1 cellular context compared by ENCODE assay signal in the genomic region with DNA sequence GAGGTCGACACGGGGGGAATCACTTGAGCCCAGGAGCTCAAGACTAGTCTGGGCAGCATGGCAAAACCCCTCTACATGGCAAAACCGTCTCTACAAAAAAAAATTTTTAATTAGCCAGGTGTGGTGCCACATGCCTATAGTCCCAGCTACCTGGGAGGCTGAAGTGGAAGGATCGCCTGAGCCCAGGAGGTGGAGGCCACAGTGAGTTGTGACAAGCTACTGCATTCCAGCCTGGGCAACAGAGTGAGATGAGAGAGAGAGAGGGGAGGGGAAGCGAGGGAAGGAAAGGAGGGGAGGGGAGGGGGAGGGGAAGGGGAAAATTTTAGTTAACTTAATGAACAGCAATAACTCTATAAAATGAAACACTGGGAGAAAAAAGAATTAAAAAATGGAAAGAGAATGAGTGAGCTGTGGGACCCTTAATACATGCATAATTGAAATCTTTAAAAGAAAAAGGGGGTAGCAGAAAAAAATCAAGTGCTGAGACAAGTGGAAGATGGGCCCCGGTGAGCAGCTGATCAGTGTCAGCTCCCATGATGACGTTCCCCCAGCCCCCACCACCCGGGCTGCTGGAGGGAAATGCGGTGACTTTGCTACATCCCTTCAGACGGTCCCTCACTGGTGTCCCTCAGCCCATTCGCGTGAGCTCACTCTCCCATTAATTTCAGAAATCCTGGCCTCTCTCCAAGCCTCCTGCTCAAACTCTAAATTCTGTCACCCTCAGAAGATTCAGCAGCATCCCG.
TF ChIP-seq lines count a peak whose summit lies in the region.

No MANE protein-coding gene starts in this region.

TF ChIP-seq in HepG2, 621 proteins besides CTCF, POLR2A, EP300 and RAD21 (continued from another document and continues in another):
- TF ChIP-seq, protein P1, sequence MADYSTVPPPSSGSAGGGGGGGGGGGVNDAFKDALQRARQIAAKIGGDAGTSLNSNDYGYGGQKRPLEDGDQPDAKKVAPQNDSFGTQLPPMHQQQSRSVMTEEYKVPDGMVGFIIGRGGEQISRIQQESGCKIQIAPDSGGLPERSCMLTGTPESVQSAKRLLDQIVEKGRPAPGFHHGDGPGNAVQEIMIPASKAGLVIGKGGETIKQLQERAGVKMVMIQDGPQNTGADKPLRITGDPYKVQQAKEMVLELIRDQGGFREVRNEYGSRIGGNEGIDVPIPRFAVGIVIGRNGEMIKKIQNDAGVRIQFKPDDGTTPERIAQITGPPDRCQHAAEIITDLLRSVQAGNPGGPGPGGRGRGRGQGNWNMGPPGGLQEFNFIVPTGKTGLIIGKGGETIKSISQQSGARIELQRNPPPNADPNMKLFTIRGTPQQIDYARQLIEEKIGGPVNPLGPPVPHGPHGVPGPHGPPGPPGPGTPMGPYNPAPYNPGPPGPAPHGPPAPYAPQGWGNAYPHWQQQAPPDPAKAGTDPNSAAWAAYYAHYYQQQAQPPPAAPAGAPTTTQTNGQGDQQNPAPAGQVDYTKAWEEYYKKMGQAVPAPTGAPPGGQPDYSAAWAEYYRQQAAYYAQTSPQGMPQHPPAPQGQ (CRISPR knock-in tag; IDR thresholded peaks at IDR 0.05; ENCODE audit: borderline replicate concordance): no peak
- TF ChIP-seq, protein P2, sequence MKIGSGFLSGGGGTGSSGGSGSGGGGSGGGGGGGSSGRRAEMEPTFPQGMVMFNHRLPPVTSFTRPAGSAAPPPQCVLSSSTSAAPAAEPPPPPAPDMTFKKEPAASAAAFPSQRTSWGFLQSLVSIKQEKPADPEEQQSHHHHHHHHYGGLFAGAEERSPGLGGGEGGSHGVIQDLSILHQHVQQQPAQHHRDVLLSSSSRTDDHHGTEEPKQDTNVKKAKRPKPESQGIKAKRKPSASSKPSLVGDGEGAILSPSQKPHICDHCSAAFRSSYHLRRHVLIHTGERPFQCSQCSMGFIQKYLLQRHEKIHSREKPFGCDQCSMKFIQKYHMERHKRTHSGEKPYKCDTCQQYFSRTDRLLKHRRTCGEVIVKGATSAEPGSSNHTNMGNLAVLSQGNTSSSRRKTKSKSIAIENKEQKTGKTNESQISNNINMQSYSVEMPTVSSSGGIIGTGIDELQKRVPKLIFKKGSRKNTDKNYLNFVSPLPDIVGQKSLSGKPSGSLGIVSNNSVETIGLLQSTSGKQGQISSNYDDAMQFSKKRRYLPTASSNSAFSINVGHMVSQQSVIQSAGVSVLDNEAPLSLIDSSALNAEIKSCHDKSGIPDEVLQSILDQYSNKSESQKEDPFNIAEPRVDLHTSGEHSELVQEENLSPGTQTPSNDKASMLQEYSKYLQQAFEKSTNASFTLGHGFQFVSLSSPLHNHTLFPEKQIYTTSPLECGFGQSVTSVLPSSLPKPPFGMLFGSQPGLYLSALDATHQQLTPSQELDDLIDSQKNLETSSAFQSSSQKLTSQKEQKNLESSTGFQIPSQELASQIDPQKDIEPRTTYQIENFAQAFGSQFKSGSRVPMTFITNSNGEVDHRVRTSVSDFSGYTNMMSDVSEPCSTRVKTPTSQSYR (CRISPR knock-in tag; IDR thresholded peaks at IDR 0.05; ENCODE audit: borderline replicate concordance): peak; percentile 70; the same call in 1 of the 2 replicates
- peak; percentile 25; the same call in 1 of the 2 replicates for TF ChIP-seq ZMYM3 (CRISPR knock-in tag; IDR thresholded peaks at IDR 0.05)
- TF ChIP-seq SMARCE1 (IDR thresholded peaks at IDR 0.05; ENCODE audit: borderline replicate concordance): no peak
- TF ChIP-seq ZNF382 (CRISPR knock-in tag; IDR thresholded peaks at IDR 0.05; ENCODE audit: borderline replicate concordance): no peak
- no peak for TF ChIP-seq ISL2 (CRISPR knock-in tag; IDR thresholded peaks at IDR 0.05)
- TF ChIP-seq, protein P3, sequence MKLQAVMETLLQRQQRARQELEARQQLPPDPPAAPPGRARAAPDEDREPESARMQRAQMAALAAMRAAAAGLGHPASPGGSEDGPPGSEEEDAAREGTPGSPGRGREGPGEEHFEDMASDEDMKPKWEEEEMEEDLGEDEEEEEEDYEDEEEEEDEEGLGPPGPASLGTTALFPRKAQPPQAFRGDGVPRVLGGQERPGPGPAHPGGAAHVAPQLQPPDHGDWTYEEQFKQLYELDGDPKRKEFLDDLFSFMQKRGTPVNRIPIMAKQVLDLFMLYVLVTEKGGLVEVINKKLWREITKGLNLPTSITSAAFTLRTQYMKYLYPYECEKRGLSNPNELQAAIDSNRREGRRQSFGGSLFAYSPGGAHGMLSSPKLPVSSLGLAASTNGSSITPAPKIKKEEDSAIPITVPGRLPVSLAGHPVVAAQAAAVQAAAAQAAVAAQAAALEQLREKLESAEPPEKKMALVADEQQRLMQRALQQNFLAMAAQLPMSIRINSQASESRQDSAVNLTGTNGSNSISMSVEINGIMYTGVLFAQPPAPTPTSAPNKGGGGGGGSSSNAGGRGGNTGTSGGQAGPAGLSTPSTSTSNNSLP (IDR thresholded peaks at IDR 0.05; ENCODE audit: low read depth, low read length): no peak
- TF ChIP-seq ZNF546 (CRISPR knock-in tag; conservative IDR thresholded peaks at IDR 0.05): no peak
- TF ChIP-seq, protein P4, sequence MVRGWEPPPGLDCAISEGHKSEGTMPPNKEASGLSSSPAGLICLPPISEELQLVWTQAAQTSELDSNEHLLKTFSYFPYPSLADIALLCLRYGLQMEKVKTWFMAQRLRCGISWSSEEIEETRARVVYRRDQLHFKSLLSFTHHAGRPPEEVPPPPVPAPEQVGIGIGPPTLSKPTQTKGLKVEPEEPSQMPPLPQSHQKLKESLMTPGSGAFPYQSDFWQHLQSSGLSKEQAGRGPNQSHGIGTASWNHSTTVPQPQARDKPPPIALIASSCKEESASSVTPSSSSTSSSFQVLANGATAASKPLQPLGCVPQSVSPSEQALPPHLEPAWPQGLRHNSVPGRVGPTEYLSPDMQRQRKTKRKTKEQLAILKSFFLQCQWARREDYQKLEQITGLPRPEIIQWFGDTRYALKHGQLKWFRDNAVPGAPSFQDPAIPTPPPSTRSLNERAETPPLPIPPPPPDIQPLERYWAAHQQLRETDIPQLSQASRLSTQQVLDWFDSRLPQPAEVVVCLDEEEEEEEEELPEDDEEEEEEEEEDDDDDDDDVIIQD (CRISPR knock-in tag; IDR thresholded peaks at IDR 0.05; ENCODE audit: low read depth): no peak
- 0 out of 2 replicates have a peak, but pooled peaks have one; percentile 34 for TF ChIP-seq ZNF121 (CRISPR knock-in tag; IDR thresholded peaks at IDR 0.05)
- TF ChIP-seq, protein P5, sequence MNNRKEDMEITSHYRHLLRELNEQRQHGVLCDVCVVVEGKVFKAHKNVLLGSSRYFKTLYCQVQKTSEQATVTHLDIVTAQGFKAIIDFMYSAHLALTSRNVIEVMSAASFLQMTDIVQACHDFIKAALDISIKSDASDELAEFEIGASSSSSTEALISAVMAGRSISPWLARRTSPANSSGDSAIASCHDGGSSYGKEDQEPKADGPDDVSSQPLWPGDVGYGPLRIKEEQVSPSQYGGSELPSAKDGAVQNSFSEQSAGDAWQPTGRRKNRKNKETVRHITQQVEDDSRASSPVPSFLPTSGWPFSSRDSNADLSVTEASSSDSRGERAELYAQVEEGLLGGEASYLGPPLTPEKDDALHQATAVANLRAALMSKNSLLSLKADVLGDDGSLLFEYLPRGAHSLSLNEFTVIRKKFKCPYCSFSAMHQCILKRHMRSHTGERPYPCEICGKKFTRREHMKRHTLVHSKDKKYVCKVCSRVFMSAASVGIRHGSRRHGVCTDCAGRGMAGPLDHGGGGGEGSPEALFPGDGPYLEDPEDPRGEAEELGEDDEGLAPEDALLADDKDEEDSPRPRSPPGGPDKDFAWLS (CRISPR knock-in tag; IDR thresholded peaks at IDR 0.05; ENCODE audit: borderline replicate concordance): no peak
- TF ChIP-seq ZNF17 (CRISPR knock-in tag; IDR thresholded peaks at IDR 0.05): no peak
- TF ChIP-seq HDAC2 (CRISPR knock-in tag; IDR thresholded peaks at IDR 0.05): no peak
- TF ChIP-seq NFE2L2 (IDR thresholded peaks at IDR 0.05; ENCODE audit: low read length): no peak
- peak; percentile 98 for TF ChIP-seq HNRNPK (IDR thresholded peaks at IDR 0.05; ENCODE audit: low read depth, low read length, poor library complexity, severe bottlenecking)
- TF ChIP-seq ZC3H13 (CRISPR knock-in tag; IDR thresholded peaks at IDR 0.05): no peak
- TF ChIP-seq ZNF746 (CRISPR knock-in tag; IDR thresholded peaks at IDR 0.05): peak; percentile 27; the same call in 1 of the 2 replicates
- TF ChIP-seq, protein P6, sequence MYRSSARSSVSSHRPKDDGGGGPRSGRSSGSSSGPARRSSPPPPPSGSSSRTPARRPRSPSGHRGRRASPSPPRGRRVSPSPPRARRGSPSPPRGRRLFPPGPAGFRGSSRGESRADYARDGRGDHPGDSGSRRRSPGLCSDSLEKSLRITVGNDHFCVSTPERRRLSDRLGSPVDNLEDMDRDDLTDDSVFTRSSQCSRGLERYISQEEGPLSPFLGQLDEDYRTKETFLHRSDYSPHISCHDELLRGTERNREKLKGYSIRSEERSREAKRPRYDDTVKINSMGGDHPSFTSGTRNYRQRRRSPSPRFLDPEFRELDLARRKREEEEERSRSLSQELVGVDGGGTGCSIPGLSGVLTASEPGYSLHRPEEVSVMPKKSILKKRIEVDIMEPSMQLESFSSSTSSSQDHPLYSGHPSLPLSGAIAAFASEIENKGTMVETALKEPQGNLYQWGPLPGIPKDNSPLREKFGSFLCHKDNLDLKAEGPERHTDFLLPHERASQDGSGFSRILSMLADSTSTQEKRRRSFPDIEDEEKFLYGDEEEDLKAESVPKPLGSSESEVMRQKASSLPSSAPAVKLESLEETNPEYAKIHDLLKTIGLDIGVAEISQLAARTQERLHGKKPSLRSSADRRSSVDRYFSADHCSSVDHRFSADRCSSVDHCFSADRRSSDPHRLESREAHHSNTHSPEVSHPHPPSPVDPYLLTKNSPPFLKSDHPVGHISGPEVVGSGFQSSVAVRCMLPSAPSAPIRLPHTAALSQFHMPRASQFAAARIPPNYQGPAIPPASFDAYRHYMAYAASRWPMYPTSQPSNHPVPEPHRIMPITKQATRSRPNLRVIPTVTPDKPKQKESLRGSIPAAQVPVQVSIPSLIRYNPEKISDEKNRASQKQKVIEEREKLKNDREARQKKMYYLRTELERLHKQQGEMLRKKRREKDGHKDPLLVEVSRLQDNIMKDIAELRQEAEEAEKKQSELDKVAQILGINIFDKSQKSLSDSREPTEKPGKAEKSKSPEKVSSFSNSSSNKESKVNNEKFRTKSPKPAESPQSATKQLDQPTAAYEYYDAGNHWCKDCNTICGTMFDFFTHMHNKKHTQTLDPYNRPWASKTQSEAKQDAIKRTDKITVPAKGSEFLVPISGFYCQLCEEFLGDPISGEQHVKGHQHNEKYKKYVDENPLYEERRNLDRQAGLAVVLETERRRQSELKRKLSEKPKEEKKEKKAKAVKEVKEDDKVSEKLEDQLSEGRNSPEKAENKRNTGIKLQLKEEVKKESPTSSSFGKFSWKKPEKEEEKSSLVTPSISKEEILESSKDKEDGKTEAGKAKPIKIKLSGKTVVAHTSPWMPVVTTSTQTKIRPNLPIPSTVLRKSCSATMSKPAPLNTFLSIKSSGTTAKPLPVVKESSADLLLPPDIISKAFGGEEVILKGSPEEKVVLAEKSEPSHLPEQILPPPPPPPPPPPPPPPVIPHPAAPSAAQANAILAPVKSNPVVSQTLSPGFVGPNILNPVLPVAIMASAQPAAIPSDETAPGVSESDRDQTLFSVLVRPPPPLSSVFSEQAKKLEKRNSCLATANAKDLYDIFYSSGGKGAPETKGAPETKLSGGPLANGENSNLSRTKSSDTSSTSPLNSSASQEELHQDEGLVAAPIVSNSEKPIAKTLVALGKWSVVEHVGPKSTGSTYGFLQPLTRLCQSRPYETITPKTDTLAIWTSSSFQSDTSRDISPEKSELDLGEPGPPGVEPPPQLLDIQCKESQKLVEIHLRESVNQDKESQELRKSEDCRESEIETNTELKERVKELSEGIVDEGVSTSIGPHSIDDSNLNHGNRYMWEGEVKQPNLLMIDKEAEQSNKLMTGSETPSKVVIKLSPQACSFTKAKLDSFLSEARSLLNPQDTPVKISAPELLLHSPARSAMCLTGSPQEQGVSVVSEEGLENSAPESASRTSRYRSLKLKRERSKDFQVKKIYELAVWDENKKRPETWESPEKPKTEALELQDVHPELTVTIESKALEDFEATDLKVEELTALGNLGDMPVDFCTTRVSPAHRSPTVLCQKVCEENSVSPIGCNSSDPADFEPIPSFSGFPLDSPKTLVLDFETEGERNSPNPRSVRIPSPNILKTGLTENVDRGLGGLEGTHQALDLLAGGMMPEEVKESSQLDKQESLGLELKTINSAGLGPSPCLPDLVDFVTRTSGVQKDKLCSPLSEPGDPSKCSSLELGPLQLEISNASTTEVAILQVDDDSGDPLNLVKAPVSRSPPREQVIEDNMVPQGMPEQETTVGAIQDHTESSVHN (CRISPR knock-in tag; IDR thresholded peaks at IDR 0.05): no peak
- no peak for TF ChIP-seq CENPX (CRISPR knock-in tag; IDR thresholded peaks at IDR 0.05)
- no peak for TF ChIP-seq BHLHE40 (IDR thresholded peaks at IDR 0.05; ENCODE audit: low read length)
- TF ChIP-seq, protein P7, sequence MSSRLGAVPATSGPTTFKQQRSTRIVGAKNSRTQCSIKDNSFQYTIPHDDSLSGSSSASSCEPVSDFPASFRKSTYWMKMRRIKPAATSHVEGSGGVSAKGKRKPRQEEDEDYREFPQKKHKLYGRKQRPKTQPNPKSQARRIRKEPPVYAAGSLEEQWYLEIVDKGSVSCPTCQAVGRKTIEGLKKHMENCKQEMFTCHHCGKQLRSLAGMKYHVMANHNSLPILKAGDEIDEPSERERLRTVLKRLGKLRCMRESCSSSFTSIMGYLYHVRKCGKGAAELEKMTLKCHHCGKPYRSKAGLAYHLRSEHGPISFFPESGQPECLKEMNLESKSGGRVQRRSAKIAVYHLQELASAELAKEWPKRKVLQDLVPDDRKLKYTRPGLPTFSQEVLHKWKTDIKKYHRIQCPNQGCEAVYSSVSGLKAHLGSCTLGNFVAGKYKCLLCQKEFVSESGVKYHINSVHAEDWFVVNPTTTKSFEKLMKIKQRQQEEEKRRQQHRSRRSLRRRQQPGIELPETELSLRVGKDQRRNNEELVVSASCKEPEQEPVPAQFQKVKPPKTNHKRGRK (CRISPR knock-in tag; IDR thresholded peaks at IDR 0.05): no peak
- no peak for TF ChIP-seq SOX13 (IDR thresholded peaks at IDR 0.05)
- TF ChIP-seq SOX13 (CRISPR knock-in tag; conservative IDR thresholded peaks at IDR 0.05 in 1 of 2, IDR thresholded peaks at IDR 0.05 in 1 of 2): no peak
- no peak for TF ChIP-seq SRY (CRISPR knock-in tag; IDR thresholded peaks at IDR 0.05)
- TF ChIP-seq, protein P8, sequence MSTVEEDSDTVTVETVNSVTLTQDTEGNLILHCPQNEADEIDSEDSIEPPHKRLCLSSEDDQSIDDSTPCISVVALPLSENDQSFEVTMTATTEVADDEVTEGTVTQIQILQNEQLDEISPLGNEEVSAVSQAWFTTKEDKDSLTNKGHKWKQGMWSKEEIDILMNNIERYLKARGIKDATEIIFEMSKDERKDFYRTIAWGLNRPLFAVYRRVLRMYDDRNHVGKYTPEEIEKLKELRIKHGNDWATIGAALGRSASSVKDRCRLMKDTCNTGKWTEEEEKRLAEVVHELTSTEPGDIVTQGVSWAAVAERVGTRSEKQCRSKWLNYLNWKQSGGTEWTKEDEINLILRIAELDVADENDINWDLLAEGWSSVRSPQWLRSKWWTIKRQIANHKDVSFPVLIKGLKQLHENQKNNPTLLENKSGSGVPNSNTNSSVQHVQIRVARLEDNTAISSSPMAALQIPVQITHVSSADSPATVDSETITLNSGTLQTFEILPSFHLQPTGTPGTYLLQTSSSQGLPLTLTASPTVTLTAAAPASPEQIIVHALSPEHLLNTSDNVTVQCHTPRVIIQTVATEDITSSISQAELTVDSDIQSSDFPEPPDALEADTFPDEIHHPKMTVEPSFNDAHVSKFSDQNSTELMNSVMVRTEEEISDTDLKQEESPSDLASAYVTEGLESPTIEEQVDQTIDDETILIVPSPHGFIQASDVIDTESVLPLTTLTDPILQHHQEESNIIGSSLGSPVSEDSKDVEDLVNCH (CRISPR knock-in tag; IDR thresholded peaks at IDR 0.05): no peak
